In the genomic region with DNA sequence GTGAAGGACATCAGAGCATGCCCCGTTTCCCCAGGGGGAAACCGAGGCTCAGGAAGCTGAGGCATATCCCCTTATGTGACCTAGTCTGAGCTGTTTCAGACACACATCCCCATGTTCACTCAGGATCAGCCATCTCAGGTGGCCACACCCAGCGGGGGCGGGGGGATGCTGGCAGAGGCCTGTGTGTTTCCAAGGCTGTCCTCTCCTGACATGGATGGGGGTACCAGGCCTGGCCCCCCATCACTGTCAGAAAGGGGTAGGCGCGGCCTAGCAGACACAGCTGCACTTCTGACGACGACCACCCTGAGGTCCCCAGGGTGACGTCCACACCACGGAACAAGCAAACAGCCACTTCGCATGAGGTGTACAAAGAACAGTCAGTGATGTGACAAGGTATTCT, we compare ENCODE assay signal across 25 cellular contexts.
"Had no signal": no experiment of that assay in that cellular context is flagged by ENCODE, and none has a peak within 500 bp of the region (broad histone marks: within the 10 kb centered on the region; RNA-seq: fewer than 3 reads in every experiment).

No MANE protein-coding gene starts in this region.

- H3K27me3 ChIP-seq: colonic mucosa, dorsolateral prefrontal cortex, gastroesophageal sphincter, heart left ventricle, right lobe of liver, stomach, transverse colon, vagina had no signal

- ATAC-seq: activated CD8-positive, alpha-beta memory T cell treated with anti-CD3 and anti-CD28 coated beads, Interleukin-2, amount 10 ng/mL, durations not matched to agents 7 days and 5 days; activated CD8-positive, alpha-beta T cell treated with anti-CD3 and anti-CD28 coated beads for 36 hours; gastroesophageal sphincter; heart left ventricle; left cardiac atrium; right lobe of liver; stimulated activated memory B cell treated with anti-CD40 and anti-IgM and Interleukin-4, amounts not matched to agents 10 μg/mL and 1 μg/mL and 100 μg/mL, for 72 hours had no signal

- H3K4me3 Mint-ChIP-seq: activated B cell treated with CpG ODN at 0.5 μM for 24 hours; activated CD4-positive, alpha-beta T cell treated with anti-CD3 and anti-CD28 coated beads, Interleukin-2, amount 10 ng/mL, durations not matched to agents 24 days and 14 days; activated CD8-positive, alpha-beta memory T cell treated with anti-CD3 and anti-CD28 coated beads, Interleukin-2, amount 10 ng/mL, durations not matched to agents 7 days and 5 days; activated CD8-positive, alpha-beta T cell treated with anti-CD3 and anti-CD28 coated beads for 36 hours; activated T-helper 1 cell treated with anti-CD3 and anti-CD28 coated beads, Interleukin-12 subunit alpha, Interleukin-12 subunit beta, Interleukin-2, Interleukin-4 antibody, amounts not matched to agents 30 ng/mL and 10 ng/mL and 1 ng/mL, durations not matched to agents 14 hours and 24 hours and 36 hours; nephron; stimulated activated memory B cell treated with anti-CD40 and anti-IgM and Interleukin-4, amounts not matched to agents 10 μg/mL and 1 μg/mL and 100 μg/mL, for 72 hours had no signal

- H3K9ac ChIP-seq: parathyroid adenoma had no signal

- H3K9me3 ChIP-seq: colonic mucosa, gastroesophageal sphincter, heart left ventricle, right lobe of liver, stomach, transverse colon, vagina had no signal

- DNase-seq: activated B cell treated with CpG ODN at 0.5 μM for 24 hours; activated CD4-positive, alpha-beta T cell treated with anti-CD3 and anti-CD28 coated beads, Interleukin-2, amount 10 ng/mL, durations not matched to agents 24 days and 14 days; activated CD8-positive, alpha-beta memory T cell treated with anti-CD3 and anti-CD28 coated beads, Interleukin-2, amount 10 ng/mL, durations not matched to agents 7 days and 5 days; activated CD8-positive, alpha-beta T cell treated with anti-CD3 and anti-CD28 coated beads for 36 hours; activated gamma-delta T cell; activated naive CD4-positive, alpha-beta T cell treated with anti-CD3 and anti-CD28 coated beads, Interleukin-2, amount 50 U/mL, for 16 hours; activated T-cell treated with anti-CD3 and anti-CD28 coated beads for 4 hours; colonic mucosa; heart left ventricle; islet precursor cell; left cardiac atrium; right lobe of liver; small intestine; stimulated activated CD4-positive, alpha-beta T cell treated with anti-CD3 and anti-CD28 coated beads, Interleukin-15, amount 100 ng/mL, for 24 hours; stomach; T-helper 9 cell; transverse colon had no signal

- H3K36me3 ChIP-seq: colonic mucosa, gastroesophageal sphincter, heart left ventricle, right lobe of liver, stomach, transverse colon, vagina had no signal

- H3K36me3 Mint-ChIP-seq: activated CD8-positive, alpha-beta memory T cell treated with anti-CD3 and anti-CD28 coated beads, Interleukin-2, amount 10 ng/mL, durations not matched to agents 7 days and 5 days; brain; stimulated activated memory B cell treated with anti-CD40 and anti-IgM and Interleukin-4, amounts not matched to agents 10 μg/mL and 1 μg/mL and 100 μg/mL, for 72 hours had no signal

- H3K27ac Mint-ChIP-seq: activated B cell treated with CpG ODN at 0.5 μM for 24 hours; activated CD4-positive, alpha-beta T cell treated with anti-CD3 and anti-CD28 coated beads, Interleukin-2, amount 10 ng/mL, durations not matched to agents 24 days and 14 days; activated CD8-positive, alpha-beta memory T cell treated with anti-CD3 and anti-CD28 coated beads, Interleukin-2, amount 10 ng/mL, durations not matched to agents 7 days and 5 days; activated CD8-positive, alpha-beta T cell treated with anti-CD3 and anti-CD28 coated beads for 36 hours; activated T-helper 1 cell treated with anti-CD3 and anti-CD28 coated beads, Interleukin-12 subunit alpha, Interleukin-12 subunit beta, Interleukin-2, Interleukin-4 antibody, amounts not matched to agents 30 ng/mL and 10 ng/mL and 1 ng/mL, durations not matched to agents 14 hours and 24 hours and 36 hours; nephron; stimulated activated memory B cell treated with anti-CD40 and anti-IgM and Interleukin-4, amounts not matched to agents 10 μg/mL and 1 μg/mL and 100 μg/mL, for 72 hours had no signal

- H3K27me3 Mint-ChIP-seq: activated B cell treated with CpG ODN at 0.5 μM for 24 hours; activated CD4-positive, alpha-beta T cell treated with anti-CD3 and anti-CD28 coated beads, Interleukin-2, amount 10 ng/mL, durations not matched to agents 24 days and 14 days; activated CD8-positive, alpha-beta memory T cell treated with anti-CD3 and anti-CD28 coated beads, Interleukin-2, amount 10 ng/mL, durations not matched to agents 7 days and 5 days; activated CD8-positive, alpha-beta T cell treated with anti-CD3 and anti-CD28 coated beads for 36 hours; brain had no signal

- H3K9me3 Mint-ChIP-seq: activated B cell treated with CpG ODN at 0.5 μM for 24 hours; activated CD4-positive, alpha-beta T cell treated with anti-CD3 and anti-CD28 coated beads, Interleukin-2, amount 10 ng/mL, durations not matched to agents 24 days and 14 days; activated CD8-positive, alpha-beta T cell treated with anti-CD3 and anti-CD28 coated beads for 36 hours; activated T-helper 1 cell treated with anti-CD3 and anti-CD28 coated beads, Interleukin-12 subunit alpha, Interleukin-12 subunit beta, Interleukin-2, Interleukin-4 antibody, amounts not matched to agents 30 ng/mL and 10 ng/mL and 1 ng/mL, durations not matched to agents 14 hours and 24 hours and 36 hours; brain; nephron; stimulated activated memory B cell treated with anti-CD40 and anti-IgM and Interleukin-4, amounts not matched to agents 10 μg/mL and 1 μg/mL and 100 μg/mL, for 72 hours had no signal

- H3K4me1 Mint-ChIP-seq: activated CD4-positive, alpha-beta T cell treated with anti-CD3 and anti-CD28 coated beads, Interleukin-2, amount 10 ng/mL, durations not matched to agents 24 days and 14 days; activated CD8-positive, alpha-beta memory T cell treated with anti-CD3 and anti-CD28 coated beads, Interleukin-2, amount 10 ng/mL, durations not matched to agents 7 days and 5 days had no signal

- H3K27ac ChIP-seq: colonic mucosa, parathyroid adenoma, right lobe of liver, vagina had no signal

- H2AFZ ChIP-seq: parathyroid adenoma had no signal

- H3K4me3 ChIP-seq: colonic mucosa, gastroesophageal sphincter, heart left ventricle, right lobe of liver, stomach, transverse colon, vagina had no signal
